8 cellular contexts compared by ENCODE assay signal in the genomic region with DNA sequence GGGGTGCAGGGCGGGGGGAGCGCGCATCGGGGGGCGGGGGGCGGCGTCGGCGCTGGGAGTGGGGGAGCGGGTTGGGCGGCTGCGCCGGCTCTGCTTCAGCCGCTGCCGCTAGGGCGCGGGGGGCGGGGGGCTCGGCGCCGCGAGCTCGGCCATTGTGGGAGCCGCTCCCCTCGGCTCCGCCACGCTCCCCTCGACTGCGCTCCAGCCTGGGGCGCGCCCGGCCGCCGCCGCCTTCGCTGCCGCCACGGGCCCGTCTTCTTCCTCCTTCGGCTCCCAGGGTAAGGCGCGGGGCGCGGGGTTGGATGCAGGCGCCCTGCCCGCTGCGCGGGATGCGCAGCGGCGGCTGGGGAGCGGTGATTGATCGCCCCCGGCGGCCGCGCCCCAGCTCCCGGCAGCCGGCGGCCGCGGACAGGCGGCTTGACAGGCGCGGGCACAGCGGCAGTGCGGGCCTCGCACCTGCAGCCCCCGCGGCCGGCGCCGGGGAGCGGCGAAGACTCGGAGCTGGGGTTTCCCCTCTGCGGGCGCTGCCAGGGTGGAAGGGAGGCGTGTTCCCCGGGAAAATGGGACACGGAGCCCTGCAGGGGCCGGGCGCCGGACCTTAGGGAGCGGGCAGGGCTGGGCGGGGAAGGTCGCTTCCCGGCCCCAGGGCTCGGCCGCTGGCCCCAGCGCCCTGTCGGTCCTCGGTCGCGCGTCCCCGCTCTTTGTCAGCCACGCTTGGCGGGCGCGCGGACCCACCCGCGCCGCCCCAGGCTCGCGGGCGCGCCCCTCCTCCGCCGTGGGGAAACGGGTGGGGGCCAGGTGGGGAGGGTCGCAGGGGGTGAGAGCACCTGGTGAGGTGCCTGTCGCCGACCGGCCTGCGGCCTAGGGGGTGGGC. TPM values are rescaled to one million over a fixed set of nuclear protein-coding genes. Genes with fewer than 3 reads are reported as not detected.
DNase-seq lines count a peak whose midpoint lies in the region; ATAC-seq and TF ChIP-seq lines count a peak whose summit lies in the region.

No MANE protein-coding gene starts in this region.

- no peaks in the 10 kb centered on the region for H3K9me3 ChIP-seq in endodermal cell (ENCODE audit: control insufficient read depth, low read length)
- no peaks in the 10 kb centered on the region for H3K9me3 ChIP-seq in Karpas-422 (ENCODE audit: low read length)

- H3K4me1 ChIP-seq in endodermal cell (ENCODE audit: control insufficient read depth, insufficient read depth, low read length) (no peaks in the 10 kb centered on the region), Karpas-422 (ENCODE audit: low read length) (no peaks in the 10 kb centered on the region)

- H3K9me3 Mint-ChIP-seq in endodermal cell (no peaks in the 10 kb centered on the region), naive B cell (no peaks in the 10 kb centered on the region)

- TF ChIP-seq CTCF in endodermal cell (conservative IDR thresholded peaks at IDR 0.05), result no peak

- no peak overlapping the region for H3K4me2 ChIP-seq in Karpas-422 (ENCODE audit: low read depth, low read length, poor library complexity, severe bottlenecking)

- H3K27me3 ChIP-seq in endodermal cell (ENCODE audit: control insufficient read depth, insufficient read depth, low read length, poor library complexity, severe bottlenecking) (peaks cover 72% of the 10 kb centered on the region), Karpas-422 (ENCODE audit: low read length) (no peaks in the 10 kb centered on the region)

- intact Hi-C loops in Right ventricle myocardium inferior (cut with DNase I) (no loop called here), cardiac septum (cut with DNase I) (no loop called here)

- H3K79me2 ChIP-seq in Karpas-422 (ENCODE audit: low read length), result no peaks in the 10 kb centered on the region

- H3K4me3 ChIP-seq in endodermal cell (ENCODE audit: low read length), result peak overlapping the region; percentile 66
- no peak overlapping the region for H3K4me3 ChIP-seq in Karpas-422 (ENCODE audit: low read length)

- H4K20me1 ChIP-seq in Karpas-422 (ENCODE audit: insufficient read depth, low read depth, low read length), result no peaks in the 10 kb centered on the region

- no peak overlapping the region for H3K27ac ChIP-seq in endodermal cell (ENCODE audit: low read depth, low read length)
- no peak overlapping the region for H3K27ac ChIP-seq in Karpas-422 (ENCODE audit: low read length)

- peak; percentile 62 for DNase-seq in Right ventricle myocardium inferior (ENCODE audit: missing footprints)
- DNase-seq in cardiac septum (ENCODE audit: low spot score), result no peak
- DNase-seq in T-helper 9 cell, result peak; percentile 9
- no peak for DNase-seq in endodermal cell
- peak; percentile 31 for DNase-seq in naive B cell
- no peak for DNase-seq in superior temporal gyrus (ENCODE audit: extremely low spot score)
- DNase-seq in Karpas-422, result no peak

- H3K4me1 Mint-ChIP-seq in endodermal cell (peaks cover 5% of the 10 kb centered on the region), naive B cell (peaks cover 17 to 22% (median 20%) of the 10 kb centered on the region in 3 donors)

- H3K27me3 Mint-ChIP-seq in endodermal cell (ENCODE audit: insufficient read depth) (peaks cover 69% of the 10 kb centered on the region), naive B cell (peaks cover 25 to 44% (median 29%) of the 10 kb centered on the region in 3 donors)

- ATAC-seq in Right ventricle myocardium inferior, result peak; percentile 16
- ATAC-seq in naive B cell (ENCODE audit: low read depth in 2 of 2), result peak; percentile 79 to 84
- no peak for ATAC-seq in GM18520 (IDR thresholded peaks at IDR 0.05; ENCODE audit: unreplicated experiment)

- no peak overlapping the region for H3K27ac Mint-ChIP-seq in endodermal cell
- H3K27ac Mint-ChIP-seq in naive B cell, result no peak overlapping the region

- H3K4me3 Mint-ChIP-seq in endodermal cell (peak overlapping the region; percentile 67), naive B cell (peak overlapping the region in 6 of 8 donors; percentile 41 to 89 (median 80))

- H3K9ac ChIP-seq in endodermal cell (ENCODE audit: extremely low read depth, low read length, poor library complexity, severe bottlenecking) (no peak overlapping the region), Karpas-422 (ENCODE audit: low read length) (no peak overlapping the region)

- H3K36me3 Mint-ChIP-seq in endodermal cell (ENCODE audit: low read depth) (no peaks in the 10 kb centered on the region), naive B cell (peaks cover 0 to 8% of the 10 kb centered on the region in 2 donors)

- WGBS in endodermal cell (ENCODE audit: insufficient coverage in 1 of 2, insufficient read length in 1 of 2), 2 experiments, result 0 to 1% methylated on average over 18 to 110 of the region's 117 CpGs

- H3K9me2 ChIP-seq in Karpas-422 (replicated peaks; ENCODE audit: insufficient read depth, low read length), result no peaks in the 10 kb centered on the region

- no peak overlapping the region for H2AFZ ChIP-seq in Karpas-422 (ENCODE audit: low read length)

- H3K36me3 ChIP-seq in endodermal cell (ENCODE audit: control insufficient read depth, insufficient read depth, low read length) (no peaks in the 10 kb centered on the region), Karpas-422 (ENCODE audit: insufficient read depth, low read length) (no peaks in the 10 kb centered on the region)

RNA-seq across cellular contexts. Expression of a gene that starts 55.4 kb away (rescaled TPM):
- total RNA-seq in Right ventricle myocardium inferior (776 TPM), cardiac septum (519 TPM), endodermal cell (100 to 1,000 TPM; 295 to 349 TPM)
- 400 TPM for polyA plus RNA-seq in endodermal cell (2013, experiment 1 of 2)
- 403 TPM for polyA plus RNA-seq in endodermal cell (2013, experiment 2 of 2)
- 100 to 1,000 TPM; 232 to 288 (median 258) TPM for polyA plus RNA-seq in naive B cell (ENCODE audit: low read depth in 6 of 6)
- total RNA-seq in Karpas-422 (2014; rRNA removed; shearing (Covaris generic); ENCODE audit: low replicate concordance), result 259 and 372 TPM in 2 replicates

Comparison
In these comparisons a context has a peak if more than half of its experiments do, and no peak if none do; other contexts are left out.
1. DNase-seq: peak in Right ventricle myocardium inferior (single experiment), T-helper 9 cell (single experiment) and naive B cell (single experiment); none in cardiac septum (single experiment), endodermal cell (single experiment), superior temporal gyrus (single experiment) and Karpas-422 (single experiment).